ENCODE assay signal across 17 cellular contexts in the genomic region with DNA sequence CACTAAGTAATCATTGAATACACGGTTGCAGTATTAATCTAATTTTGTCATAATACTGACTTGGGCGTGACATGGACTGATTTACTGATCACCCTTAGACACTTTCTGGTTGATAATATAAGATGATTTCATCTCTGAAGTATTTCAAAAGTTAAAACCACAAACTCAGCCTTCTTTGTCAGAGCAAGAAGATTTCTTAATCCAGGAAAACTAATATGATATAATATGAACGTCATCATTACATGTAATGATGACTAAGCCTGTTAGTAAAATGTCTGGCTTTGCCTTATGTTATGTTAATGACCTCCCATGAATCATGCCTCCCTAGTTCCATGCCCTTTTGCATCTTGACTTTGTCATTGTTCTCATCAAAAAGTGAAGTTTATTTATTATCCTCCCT.
A peak's percentile ranks its signal among the peaks of the same experiment; 100 is the strongest.
DNase-seq lines count a peak whose midpoint lies in the region; ATAC-seq, FAIRE-seq and TF ChIP-seq lines count a peak whose summit lies in the region.
"Had no signal": no experiment of that assay in that cellular context is flagged by ENCODE, and none has a peak within 500 bp of the region (broad histone marks: within the 10 kb centered on the region; RNA-seq: fewer than 3 reads in every experiment).

No MANE protein-coding gene starts in this region.

- H3K23ac ChIP-seq in trophoblast cell (ENCODE audit: low read length) = no peak overlapping the region

- TF ChIP-seq CTCF in retinal pigment epithelial cell (conservative IDR thresholded peaks at IDR 0.05; ENCODE audit: low read depth, low read length) = no peak
- TF ChIP-seq CTCF in natural killer cell (IDR thresholded peaks at IDR 0.05) = no peak
- TF ChIP-seq CTCF in mesothelial cell of epicardium (IDR thresholded peaks at IDR 0.05; ENCODE audit: unreplicated experiment) = no peak

- no peaks in the 10 kb centered on the region for H3K9me3 ChIP-seq in trophoblast cell (ENCODE audit: insufficient read depth, low read depth, low read length)
- H3K9me3 ChIP-seq: vagina had no signal

- no peaks in the 10 kb centered on the region for H3K79me2 ChIP-seq in trophoblast cell (ENCODE audit: control insufficient read depth, insufficient read depth, low read length, poor library complexity)

- FAIRE-seq in RCC 7860 (lab: Jason Lieb, UNC) = peak; percentile 78

- intact Hi-C loops in natural killer cell (cut with micrococcal nuclease) = no loop called here

- H3K4me1 Mint-ChIP-seq in natural killer cell (no peaks in the 10 kb centered on the region), mesothelial cell of epicardium (peaks cover 1% of the 10 kb centered on the region)

- no peaks in the 10 kb centered on the region for H3K36me3 Mint-ChIP-seq in natural killer cell
- no peaks in the 10 kb centered on the region for H3K36me3 Mint-ChIP-seq in mesothelial cell of epicardium
- H3K36me3 Mint-ChIP-seq: CD8-positive, alpha-beta T cell had no signal

- no CpG with 5 or more reads among the region's 3 CpGs for WGBS in trophoblast cell (ENCODE audit: extremely low coverage, insufficient coverage, insufficient read length)

- H3K9ac ChIP-seq in trophoblast cell (ENCODE audit: low read length) = no peak overlapping the region

- no peak overlapping the region for H4K8ac ChIP-seq in trophoblast cell (ENCODE audit: low read depth, low read length)

- peak; percentile 41 for DNase-seq in Daoy (ENCODE audit: low read depth)
- peak; percentile 85 for DNase-seq in RCC 7860 (ENCODE audit: low spot score)
- DNase-seq in fibroblast of gingiva (ENCODE audit: low read depth) = peak; percentile 63
- peak; percentile 26 for DNase-seq in retinal pigment epithelial cell (ENCODE audit: low read depth)
- no peak for DNase-seq in NCI-H2081 (lab: John Stamatoyannopoulos, UW)
- DNase-seq in natural killer cell = no peak
- no peak for DNase-seq in trophoblast cell
- no peak for DNase-seq in mesothelial cell of epicardium (ENCODE audit: low spot score in 2 of 2, unreplicated experiment in 2 of 2)
- DNase-seq: CD8-positive, alpha-beta T cell; foreskin melanocyte; MV-4-11; NCI-H345; stimulated activated CD4-positive, alpha-beta T cell treated with anti-CD3 and anti-CD28 coated beads, Interleukin-4, amount 100 ng/mL, for 1 hour; T-helper 1 cell had no signal

- no peak overlapping the region for H4K91ac ChIP-seq in trophoblast cell (ENCODE audit: low read depth, low read length)

- H3K27me3 Mint-ChIP-seq in natural killer cell (ENCODE audit: low read depth in 2 of 2) (no peaks in the 10 kb centered on the region), mesothelial cell of epicardium (ENCODE audit: low read depth) (no peaks in the 10 kb centered on the region)

- H2AK5ac ChIP-seq in trophoblast cell (ENCODE audit: low read length) = no peak overlapping the region

- H3K27ac Mint-ChIP-seq in natural killer cell (no peak overlapping the region), mesothelial cell of epicardium (no peak overlapping the region)
- H3K27ac Mint-ChIP-seq: CD8-positive, alpha-beta T cell had no signal

- no peak for ATAC-seq in natural killer cell
- ATAC-seq: activated CD4-positive, CD25-positive, alpha-beta regulatory T cell treated with anti-CD3 and anti-CD28 coated beads, Interleukin-2, amount 50 U/mL, for 24 hours; CD8-positive, alpha-beta T cell had no signal

- H3K14ac ChIP-seq in trophoblast cell (ENCODE audit: low read length) = no peak overlapping the region

- no peak overlapping the region for H3K4ac ChIP-seq in trophoblast cell (ENCODE audit: low read depth, low read length)

- H3K27ac ChIP-seq in trophoblast cell (ENCODE audit: low read depth, low read length) = no peak overlapping the region
- H3K27ac ChIP-seq: coronary artery, vagina had no signal

- H3K4me2 ChIP-seq in trophoblast cell (ENCODE audit: low read length) = no peak overlapping the region

- no peaks in the 10 kb centered on the region for H3K27me3 ChIP-seq in trophoblast cell (ENCODE audit: insufficient read depth, low read length)
- H3K27me3 ChIP-seq: vagina had no signal

- H2BK120ac ChIP-seq in trophoblast cell (ENCODE audit: insufficient read depth, low read length, poor library complexity) = no peak overlapping the region

- no peaks in the 10 kb centered on the region for H3K36me3 ChIP-seq in trophoblast cell (ENCODE audit: control insufficient read depth in 1 of 2, insufficient read depth in 2 of 2, low read length in 2 of 2)
- H3K36me3 ChIP-seq: vagina had no signal

- no peak overlapping the region for H2BK5ac ChIP-seq in trophoblast cell (ENCODE audit: low read depth, low read length, poor library complexity)

- no peak overlapping the region for H4K12ac ChIP-seq in trophoblast cell (ENCODE audit: low read depth, low read length)

- H3K4me3 ChIP-seq in retinal pigment epithelial cell (ENCODE audit: low read length) (no peak overlapping the region), trophoblast cell (ENCODE audit: low read depth, low read length) (no peak overlapping the region)
- H3K4me3 ChIP-seq: coronary artery, vagina had no signal

- no peak overlapping the region for H3K18ac ChIP-seq in trophoblast cell (ENCODE audit: low read length)

- H3K9me3 Mint-ChIP-seq in natural killer cell = peaks cover 11 to 21% of the 10 kb centered on the region in 2 donors
- H3K9me3 Mint-ChIP-seq in mesothelial cell of epicardium = peaks cover 4% of the 10 kb centered on the region

- H2AFZ ChIP-seq in trophoblast cell (ENCODE audit: insufficient read depth, low read length, poor library complexity) = no peak overlapping the region

- no peak overlapping the region for H2BK12ac ChIP-seq in trophoblast cell (ENCODE audit: low read length)

- H3K4me3 Mint-ChIP-seq in natural killer cell (no peak overlapping the region), mesothelial cell of epicardium (no peak overlapping the region)
- H3K4me3 Mint-ChIP-seq: CD8-positive, alpha-beta T cell had no signal

- no peaks in the 10 kb centered on the region for H3K79me1 ChIP-seq in trophoblast cell (ENCODE audit: low read length)

- no peaks in the 10 kb centered on the region for H3K4me1 ChIP-seq in trophoblast cell (ENCODE audit: control insufficient read depth in 1 of 2, insufficient read depth in 2 of 2, low read length in 2 of 2)
- H3K4me1 ChIP-seq: vagina had no signal

Comparison
In these comparisons a context has a peak if more than half of its experiments do, and no peak if none do; other contexts are left out.
1. DNase-seq: peak in Daoy (single experiment), RCC 7860 (single experiment), fibroblast of gingiva (single experiment) and retinal pigment epithelial cell (single experiment); none in NCI-H2081 (0 of 2), natural killer cell (single experiment), trophoblast cell (0 of 2) and mesothelial cell of epicardium (0 of 2).